1 cellular context compared by ENCODE assay signal in the genomic region with DNA sequence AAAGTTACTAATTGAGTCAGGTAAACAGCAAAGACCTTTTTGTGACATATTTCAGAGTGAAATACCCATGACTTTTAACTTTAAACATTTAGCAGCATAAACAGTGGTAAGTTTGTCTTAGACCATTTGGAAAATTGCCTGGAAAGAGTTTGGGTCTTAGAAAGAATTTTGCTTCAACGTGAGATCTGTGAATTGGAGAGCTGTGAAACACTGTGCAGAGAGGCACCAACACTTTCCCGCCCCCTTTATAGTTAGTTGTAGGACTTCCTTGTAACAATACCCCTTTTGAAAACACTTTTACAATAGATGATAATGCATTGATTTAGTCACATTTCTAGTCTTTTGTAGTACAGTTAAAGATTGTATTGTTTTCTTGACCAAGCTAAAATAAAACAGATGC.
TF ChIP-seq lines count a peak whose summit lies in the region.

No MANE protein-coding gene starts in this region.

TF ChIP-seq in HCT116, 20 proteins besides CTCF, POLR2A, EP300 and RAD21:
- TF ChIP-seq, protein P1, sequence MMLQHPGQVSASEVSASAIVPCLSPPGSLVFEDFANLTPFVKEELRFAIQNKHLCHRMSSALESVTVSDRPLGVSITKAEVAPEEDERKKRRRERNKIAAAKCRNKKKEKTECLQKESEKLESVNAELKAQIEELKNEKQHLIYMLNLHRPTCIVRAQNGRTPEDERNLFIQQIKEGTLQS (IDR thresholded peaks at IDR 0.05), result no peak
- no peak for TF ChIP-seq SRF (IDR thresholded peaks at IDR 0.05; ENCODE audit: low read depth)
- TF ChIP-seq JUND (IDR thresholded peaks at IDR 0.05), result no peak
- no peak for TF ChIP-seq ZNF274 (IDR thresholded peaks at IDR 0.05; ENCODE audit: low read depth, low read length)
- no peak for TF ChIP-seq EZH2 (IDR thresholded peaks at IDR 0.05)
- TF ChIP-seq EGR1 (IDR thresholded peaks at IDR 0.05; ENCODE audit: low read depth), result no peak
- TF ChIP-seq TCF7L2 (IDR thresholded peaks at IDR 0.05; ENCODE audit: borderline replicate concordance, extremely low read depth, insufficient read depth, insufficient read length), result no peak
- no peak for TF ChIP-seq ZFX (IDR thresholded peaks at IDR 0.05)
- TF ChIP-seq YY1 (IDR thresholded peaks at IDR 0.05; ENCODE audit: extremely low read depth, insufficient replicate concordance, low read depth, low read length), result no peak
- TF ChIP-seq SP1 (IDR thresholded peaks at IDR 0.05; ENCODE audit: low read depth), result no peak
- no peak for TF ChIP-seq EZH2phosphoT487 (IDR thresholded peaks at IDR 0.05; ENCODE audit: borderline replicate concordance)
- TF ChIP-seq FOSL1 (IDR thresholded peaks at IDR 0.05; ENCODE audit: low read depth), result no peak
- no peak for TF ChIP-seq CEBPB (IDR thresholded peaks at IDR 0.05; ENCODE audit: low read depth)
- TF ChIP-seq CBX3 (IDR thresholded peaks at IDR 0.05; ENCODE audit: low read depth), result no peak
- TF ChIP-seq, protein P2, sequence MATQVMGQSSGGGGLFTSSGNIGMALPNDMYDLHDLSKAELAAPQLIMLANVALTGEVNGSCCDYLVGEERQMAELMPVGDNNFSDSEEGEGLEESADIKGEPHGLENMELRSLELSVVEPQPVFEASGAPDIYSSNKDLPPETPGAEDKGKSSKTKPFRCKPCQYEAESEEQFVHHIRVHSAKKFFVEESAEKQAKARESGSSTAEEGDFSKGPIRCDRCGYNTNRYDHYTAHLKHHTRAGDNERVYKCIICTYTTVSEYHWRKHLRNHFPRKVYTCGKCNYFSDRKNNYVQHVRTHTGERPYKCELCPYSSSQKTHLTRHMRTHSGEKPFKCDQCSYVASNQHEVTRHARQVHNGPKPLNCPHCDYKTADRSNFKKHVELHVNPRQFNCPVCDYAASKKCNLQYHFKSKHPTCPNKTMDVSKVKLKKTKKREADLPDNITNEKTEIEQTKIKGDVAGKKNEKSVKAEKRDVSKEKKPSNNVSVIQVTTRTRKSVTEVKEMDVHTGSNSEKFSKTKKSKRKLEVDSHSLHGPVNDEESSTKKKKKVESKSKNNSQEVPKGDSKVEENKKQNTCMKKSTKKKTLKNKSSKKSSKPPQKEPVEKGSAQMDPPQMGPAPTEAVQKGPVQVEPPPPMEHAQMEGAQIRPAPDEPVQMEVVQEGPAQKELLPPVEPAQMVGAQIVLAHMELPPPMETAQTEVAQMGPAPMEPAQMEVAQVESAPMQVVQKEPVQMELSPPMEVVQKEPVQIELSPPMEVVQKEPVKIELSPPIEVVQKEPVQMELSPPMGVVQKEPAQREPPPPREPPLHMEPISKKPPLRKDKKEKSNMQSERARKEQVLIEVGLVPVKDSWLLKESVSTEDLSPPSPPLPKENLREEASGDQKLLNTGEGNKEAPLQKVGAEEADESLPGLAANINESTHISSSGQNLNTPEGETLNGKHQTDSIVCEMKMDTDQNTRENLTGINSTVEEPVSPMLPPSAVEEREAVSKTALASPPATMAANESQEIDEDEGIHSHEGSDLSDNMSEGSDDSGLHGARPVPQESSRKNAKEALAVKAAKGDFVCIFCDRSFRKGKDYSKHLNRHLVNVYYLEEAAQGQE (IDR thresholded peaks at IDR 0.05; ENCODE audit: low read depth), result no peak
TF ChIP-seq in HCT116: peak in this region for 0.
